Comparison of ENCODE assay signal across 11 cellular contexts in genomic region chr9:130766031-130766903, GRCh38.
DNase-seq lines count a peak whose midpoint lies in the region; TF ChIP-seq lines count a peak whose summit lies in the region.
"Had no signal": no experiment of that assay in that cellular context is flagged by ENCODE, and none has a peak within 500 bp of the region (broad histone marks: within the 10 kb centered on the region; RNA-seq: fewer than 3 reads in every experiment).

No MANE protein-coding gene starts in this region.

- peaks cover 60% of the 10 kb centered on the region for H3K4me1 Mint-ChIP-seq in activated T-cell treated with anti-CD3 and anti-CD28 coated beads, Interleukin-2, amount 50 U/mL, for 24 hours (ENCODE audit: low read depth)

- H3K4me3 Mint-ChIP-seq in activated T-cell treated with anti-CD3 and anti-CD28 coated beads, Interleukin-2, amount 50 U/mL, for 24 hours: no peak overlapping the region

- H3K27me3 ChIP-seq in ascending aorta: no peaks in the 10 kb centered on the region
- H3K27me3 ChIP-seq: neutrophil had no signal

- peak overlapping the region; percentile 80 for H3K27ac Mint-ChIP-seq in activated T-cell treated with anti-CD3 and anti-CD28 coated beads, Interleukin-2, amount 50 U/mL, for 24 hours

- TF ChIP-seq CTCF in ascending aorta (IDR thresholded peaks at IDR 0.05): no peak

- intact Hi-C loops in ascending aorta (cut with DNase I): no loop called here

- no peak for DNase-seq in activated T-cell treated with anti-CD3 and anti-CD28 coated beads, Interleukin-2, amount 50 U/mL, for 24 hours
- DNase-seq in activated T-cell treated with anti-CD3 and anti-CD28 coated beads, Interleukin-2, amount 50 U/mL, for 1 hour: no peak
- DNase-seq in amniotic epithelial cell (ENCODE audit: low read depth): peak; percentile 26
- peak in 1 of 49 donors; percentile 13 for DNase-seq in substantia nigra (lab: John Stamatoyannopoulos, UW)
- DNase-seq in ascending aorta (ENCODE audit: low spot score in 2 of 2): no peak
- no peak for DNase-seq in SIG-M5 (lab: John Stamatoyannopoulos, UW)
- no peak for DNase-seq in DMS153 (lab: John Stamatoyannopoulos, UW)
- DNase-seq: NCI-H774 had no signal

- H3K4me3 ChIP-seq in mesodermal cell (ENCODE audit: extremely low read depth, insufficient read depth, low read length, poor library complexity, severe bottlenecking) (no peak overlapping the region), ascending aorta (no peak overlapping the region)

- H3K4me1 ChIP-seq in mesodermal cell (ENCODE audit: control insufficient read depth, insufficient read depth, low read length, poor library complexity, severe bottlenecking) (peaks cover 42% of the 10 kb centered on the region), ascending aorta (peaks cover 0 to 10% of the 10 kb centered on the region in 2 donors)

- 86 to 87% methylated on average over 14 to 18 of the region's 18 CpGs for WGBS in mesodermal cell (ENCODE audit: insufficient coverage in 2 of 2), 2 experiments

- H3K9me3 ChIP-seq in mesodermal cell (ENCODE audit: control insufficient read depth, low read length) (no peaks in the 10 kb centered on the region), ascending aorta (no peaks in the 10 kb centered on the region)
- H3K9me3 ChIP-seq: neutrophil had no signal

- H3K27ac ChIP-seq in mesodermal cell (ENCODE audit: low read depth, low read length, severe bottlenecking): peak overlapping the region; percentile 60
- H3K27ac ChIP-seq in substantia nigra (ENCODE audit: low read depth, low read length, poor library complexity, severe bottlenecking): peak overlapping the region; percentile 18
- no peak overlapping the region for H3K27ac ChIP-seq in ascending aorta
- H3K27ac ChIP-seq: epithelial cell of prostate, neutrophil had no signal

- no peaks in the 10 kb centered on the region for H3K9me3 Mint-ChIP-seq in activated T-cell treated with anti-CD3 and anti-CD28 coated beads, Interleukin-2, amount 50 U/mL, for 24 hours

- H3K36me3 ChIP-seq in mesodermal cell (ENCODE audit: control insufficient read depth, insufficient read depth, low read length) (no peaks in the 10 kb centered on the region), ascending aorta (no peaks in the 10 kb centered on the region)
- H3K36me3 ChIP-seq: neutrophil had no signal

- no peaks in the 10 kb centered on the region for H3K27me3 Mint-ChIP-seq in activated T-cell treated with anti-CD3 and anti-CD28 coated beads, Interleukin-2, amount 50 U/mL, for 24 hours

- H3K36me3 Mint-ChIP-seq in activated T-cell treated with anti-CD3 and anti-CD28 coated beads, Interleukin-2, amount 50 U/mL, for 24 hours (ENCODE audit: low read depth): no peaks in the 10 kb centered on the region

Comparison
In these comparisons a context has a peak if more than half of its experiments do, and no peak if none do; other contexts are left out.
1. H3K27ac ChIP-seq: peak in mesodermal cell (single experiment) and substantia nigra (single experiment); none in ascending aorta (0 of 2).